1 cellular context compared by ENCODE assay signal in the genomic region with DNA sequence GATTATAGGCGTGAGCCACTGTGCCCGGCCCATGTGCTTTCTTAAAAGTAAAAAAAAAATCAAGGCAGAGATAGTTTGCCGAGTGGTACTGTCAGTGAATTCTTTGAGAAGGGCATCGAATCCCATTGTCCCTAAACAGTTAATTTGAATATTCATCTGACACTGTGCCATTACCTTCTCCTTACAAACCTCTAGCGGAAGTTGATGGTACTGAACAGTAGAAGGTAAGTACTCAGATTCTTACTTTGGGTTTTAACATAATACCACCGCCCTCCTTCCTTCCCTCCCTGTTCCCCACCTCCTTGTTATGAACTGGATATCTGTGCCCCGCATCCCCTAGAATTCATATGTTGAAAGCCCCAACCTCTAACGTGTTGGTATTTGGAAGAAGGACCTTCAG.
TF ChIP-seq lines count a peak whose summit lies in the region.

No MANE protein-coding gene starts in this region.

TF ChIP-seq in GM12878, 131 proteins besides CTCF, POLR2A, EP300 and RAD21 (continued from another document):
- TF ChIP-seq, protein P1, sequence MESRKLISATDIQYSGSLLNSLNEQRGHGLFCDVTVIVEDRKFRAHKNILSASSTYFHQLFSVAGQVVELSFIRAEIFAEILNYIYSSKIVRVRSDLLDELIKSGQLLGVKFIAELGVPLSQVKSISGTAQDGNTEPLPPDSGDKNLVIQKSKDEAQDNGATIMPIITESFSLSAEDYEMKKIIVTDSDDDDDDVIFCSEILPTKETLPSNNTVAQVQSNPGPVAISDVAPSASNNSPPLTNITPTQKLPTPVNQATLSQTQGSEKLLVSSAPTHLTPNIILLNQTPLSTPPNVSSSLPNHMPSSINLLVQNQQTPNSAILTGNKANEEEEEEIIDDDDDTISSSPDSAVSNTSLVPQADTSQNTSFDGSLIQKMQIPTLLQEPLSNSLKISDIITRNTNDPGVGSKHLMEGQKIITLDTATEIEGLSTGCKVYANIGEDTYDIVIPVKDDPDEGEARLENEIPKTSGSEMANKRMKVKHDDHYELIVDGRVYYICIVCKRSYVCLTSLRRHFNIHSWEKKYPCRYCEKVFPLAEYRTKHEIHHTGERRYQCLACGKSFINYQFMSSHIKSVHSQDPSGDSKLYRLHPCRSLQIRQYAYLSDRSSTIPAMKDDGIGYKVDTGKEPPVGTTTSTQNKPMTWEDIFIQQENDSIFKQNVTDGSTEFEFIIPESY (IDR thresholded peaks at IDR 0.05) = no peak
- TF ChIP-seq HDAC2 (IDR thresholded peaks at IDR 0.05) (no peak), IKZF2 (IDR thresholded peaks at IDR 0.05) (no peak), ZBED1 (IDR thresholded peaks at IDR 0.05; ENCODE audit: borderline replicate concordance) (no peak), CEBPB (IDR thresholded peaks at IDR 0.05; ENCODE audit: borderline replicate concordance in 1 of 2, low read depth in 2 of 2, low read length in 2 of 2) (no peak), EZH2 (IDR thresholded peaks at IDR 0.05; ENCODE audit: borderline replicate concordance, control insufficient read depth, low read depth, low read length) (no peak), TBL1XR1 (IDR thresholded peaks at IDR 0.05; ENCODE audit: low read depth, low read length) (no peak), SREBF2 (IDR thresholded peaks at IDR 0.05; ENCODE audit: low read length) (no peak), SIN3A (IDR thresholded peaks at IDR 0.05; ENCODE audit: low read depth, low read length) (no peak), BMI1 (IDR thresholded peaks at IDR 0.05; ENCODE audit: borderline replicate concordance) (no peak), CHD2 (IDR thresholded peaks at IDR 0.05; ENCODE audit: borderline replicate concordance, low read depth, low read length) (no peak), BCL3 (IDR thresholded peaks at IDR 0.05; ENCODE audit: borderline replicate concordance, insufficient read depth, low read depth, low read length, poor library complexity, severe bottlenecking) (no peak), MXI1 (IDR thresholded peaks at IDR 0.05; ENCODE audit: low read depth, low read length) (no peak)
- TF ChIP-seq, protein P2, sequence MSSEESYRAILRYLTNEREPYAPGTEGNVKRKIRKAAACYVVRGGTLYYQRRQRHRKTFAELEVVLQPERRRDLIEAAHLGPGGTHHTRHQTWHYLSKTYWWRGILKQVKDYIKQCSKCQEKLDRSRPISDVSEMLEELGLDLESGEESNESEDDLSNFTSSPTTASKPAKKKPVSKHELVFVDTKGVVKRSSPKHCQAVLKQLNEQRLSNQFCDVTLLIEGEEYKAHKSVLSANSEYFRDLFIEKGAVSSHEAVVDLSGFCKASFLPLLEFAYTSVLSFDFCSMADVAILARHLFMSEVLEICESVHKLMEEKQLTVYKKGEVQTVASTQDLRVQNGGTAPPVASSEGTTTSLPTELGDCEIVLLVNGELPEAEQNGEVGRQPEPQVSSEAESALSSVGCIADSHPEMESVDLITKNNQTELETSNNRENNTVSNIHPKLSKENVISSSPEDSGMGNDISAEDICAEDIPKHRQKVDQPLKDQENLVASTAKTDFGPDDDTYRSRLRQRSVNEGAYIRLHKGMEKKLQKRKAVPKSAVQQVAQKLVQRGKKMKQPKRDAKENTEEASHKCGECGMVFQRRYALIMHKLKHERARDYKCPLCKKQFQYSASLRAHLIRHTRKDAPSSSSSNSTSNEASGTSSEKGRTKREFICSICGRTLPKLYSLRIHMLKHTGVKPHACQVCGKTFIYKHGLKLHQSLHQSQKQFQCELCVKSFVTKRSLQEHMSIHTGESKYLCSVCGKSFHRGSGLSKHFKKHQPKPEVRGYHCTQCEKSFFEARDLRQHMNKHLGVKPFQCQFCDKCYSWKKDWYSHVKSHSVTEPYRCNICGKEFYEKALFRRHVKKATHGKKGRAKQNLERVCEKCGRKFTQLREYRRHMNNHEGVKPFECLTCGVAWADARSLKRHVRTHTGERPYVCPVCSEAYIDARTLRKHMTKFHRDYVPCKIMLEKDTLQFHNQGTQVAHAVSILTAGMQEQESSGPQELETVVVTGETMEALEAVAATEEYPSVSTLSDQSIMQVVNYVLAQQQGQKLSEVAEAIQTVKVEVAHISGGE (CRISPR knock-in tag; IDR thresholded peaks at IDR 0.05) = no peak
